Comparison of ENCODE assay signal across 26 cellular contexts in genomic region chr16:49340466-49340865, GRCh38. TPM values are rescaled to one million over a fixed set of nuclear protein-coding genes. Genes with fewer than 3 reads are reported as not detected.
"Had no signal": no experiment of that assay in that cellular context is flagged by ENCODE, and none has a peak within 500 bp of the region (broad histone marks: within the 10 kb centered on the region; RNA-seq: fewer than 3 reads in every experiment).

No MANE protein-coding gene starts in this region.

- DNase-seq: activated CD4-positive, alpha-beta T cell treated with anti-CD3 and anti-CD28 coated beads for 48 hours; activated CD4-positive, alpha-beta T cell treated with anti-CD3 and anti-CD28 coated beads, Interleukin-2, amount 50 U/mL, for 4 hours; activated CD4-positive, CD25-positive, alpha-beta regulatory T cell treated with anti-CD3 and anti-CD28 coated beads, Interleukin-2, amount 50 U/mL, for 72 hours; activated CD8-positive, alpha-beta memory T cell treated with anti-CD3 and anti-CD28 coated beads, Interleukin-2, amount 10 ng/mL, durations not matched to agents 7 days and 5 days; activated CD8-positive, alpha-beta T cell treated with anti-CD3 and anti-CD28 coated beads, Interleukin-2, amount 10 ng/mL, durations not matched to agents 7 days and 5 days; activated effector memory CD4-positive, alpha-beta T cell treated with anti-CD3 and anti-CD28 coated beads, Interleukin-2, amount 50 U/mL, for 16 hours; activated naive CD4-positive, alpha-beta T cell treated with Interleukin-2 at 50 U/mL for 16 hours; activated T-cell treated with anti-CD3 and anti-CD28 coated beads, Interleukin-2, amount 50 U/mL, for 4 hours; amygdala; Karpas-422; MM.1S; NCI-H1105 treated with DMSO at 0.1 percent for 48 hours; NCI-H1436 treated with DMSO at 0.1 percent for 48 hours; NCI-H187 treated with DMSO at 0.1 percent for 48 hours; NCI-H2081 treated with DMSO at 0.1 percent for 48 hours; NCI-H345; NCI-H510A; PC-9; SIG-M5; T-helper 17 cell; T-helper 9 cell had no signal

- ATAC-seq: activated CD8-positive, alpha-beta memory T cell treated with anti-CD3 and anti-CD28 coated beads, Interleukin-2, amount 10 ng/mL, durations not matched to agents 7 days and 5 days; activated CD8-positive, alpha-beta T cell treated with anti-CD3 and anti-CD28 coated beads, Interleukin-2, amount 10 ng/mL, durations not matched to agents 7 days and 5 days; activated T-cell treated with anti-CD3 and anti-CD28 coated beads, Interleukin-2, amount 50 U/mL, for 4 hours; K562; T-helper 17 cell; WTC11 had no signal

- H3K36me3 Mint-ChIP-seq: activated CD8-positive, alpha-beta memory T cell treated with anti-CD3 and anti-CD28 coated beads, Interleukin-2, amount 10 ng/mL, durations not matched to agents 7 days and 5 days; activated naive CD8-positive, alpha-beta T cell; brain; WTC11 had no signal

- H3K4me3 ChIP-seq: K562, PC-9 had no signal

- H3K9me3 Mint-ChIP-seq: activated T-cell treated with anti-CD3 and anti-CD28 coated beads, Interleukin-2, amount 50 U/mL, for 4 hours; brain; WTC11 had no signal

- H3K27ac Mint-ChIP-seq: activated CD8-positive, alpha-beta memory T cell treated with anti-CD3 and anti-CD28 coated beads, Interleukin-2, amount 10 ng/mL, durations not matched to agents 7 days and 5 days; activated CD8-positive, alpha-beta T cell treated with anti-CD3 and anti-CD28 coated beads, Interleukin-2, amount 10 ng/mL, durations not matched to agents 7 days and 5 days; activated naive CD8-positive, alpha-beta T cell; brain; T-helper 17 cell; WTC11 had no signal

- H3K4me3 Mint-ChIP-seq: activated CD8-positive, alpha-beta memory T cell treated with anti-CD3 and anti-CD28 coated beads, Interleukin-2, amount 10 ng/mL, durations not matched to agents 7 days and 5 days; activated CD8-positive, alpha-beta T cell treated with anti-CD3 and anti-CD28 coated beads, Interleukin-2, amount 10 ng/mL, durations not matched to agents 7 days and 5 days; activated naive CD8-positive, alpha-beta T cell; activated T-cell treated with anti-CD3 and anti-CD28 coated beads, Interleukin-2, amount 50 U/mL, for 4 hours; brain; T-helper 17 cell; WTC11 had no signal

- H3K27ac ChIP-seq: PC-9 had no signal

- H3K27me3 Mint-ChIP-seq: activated CD8-positive, alpha-beta memory T cell treated with anti-CD3 and anti-CD28 coated beads, Interleukin-2, amount 10 ng/mL, durations not matched to agents 7 days and 5 days had no signal

- H3K4me1 Mint-ChIP-seq: activated CD8-positive, alpha-beta memory T cell treated with anti-CD3 and anti-CD28 coated beads, Interleukin-2, amount 10 ng/mL, durations not matched to agents 7 days and 5 days; brain; WTC11 had no signal

RNA-seq across cellular contexts. Expression of gene C16orf78, which starts 33.1 kb away (rescaled TPM):
- total RNA-seq: activated CD8-positive, alpha-beta memory T cell treated with anti-CD3 and anti-CD28 coated beads, Interleukin-2, amount 10 ng/mL, durations not matched to agents 7 days and 5 days; activated CD8-positive, alpha-beta T cell treated with anti-CD3 and anti-CD28 coated beads, Interleukin-2, amount 10 ng/mL, durations not matched to agents 7 days and 5 days; activated T-cell treated with anti-CD3 and anti-CD28 coated beads, Interleukin-2, amount 50 U/mL, for 4 hours; astrocyte; K562; PC-9; T-helper 17 cell; WTC11 had no signal
- polyA plus RNA-seq: K562 had no signal

RNA-seq across cellular contexts. Expression of gene CBLN1, which starts 58.8 kb away (rescaled TPM):
- total RNA-seq: activated CD8-positive, alpha-beta memory T cell treated with anti-CD3 and anti-CD28 coated beads, Interleukin-2, amount 10 ng/mL, durations not matched to agents 7 days and 5 days; activated CD8-positive, alpha-beta T cell treated with anti-CD3 and anti-CD28 coated beads, Interleukin-2, amount 10 ng/mL, durations not matched to agents 7 days and 5 days; activated T-cell treated with anti-CD3 and anti-CD28 coated beads, Interleukin-2, amount 50 U/mL, for 4 hours; K562; PC-9; T-helper 17 cell had no signal
- polyA plus RNA-seq: K562 had no signal
